ENCODE assay signal across 8 cellular contexts in genomic region chr16:46908540-46909372, GRCh38. TPM values are rescaled to one million over a fixed set of nuclear protein-coding genes. Genes with fewer than 3 reads are reported as not detected.
DNase-seq lines count a peak whose midpoint lies in the region; ATAC-seq and TF ChIP-seq lines count a peak whose summit lies in the region.

No MANE protein-coding gene starts in this region.

- TF ChIP-seq CTCF in astrocyte of the cerebellum (IDR thresholded peaks at IDR 0.05; ENCODE audit: low read depth, low read length, missing control alignments): peak; percentile 60

- H3K4me2 ChIP-seq in Karpas-422 (ENCODE audit: low read depth, low read length, poor library complexity, severe bottlenecking): no peak overlapping the region

- no peaks in the 10 kb centered on the region for H3K27me3 ChIP-seq in Karpas-422 (ENCODE audit: low read length)

- no peaks in the 10 kb centered on the region for H4K20me1 ChIP-seq in Karpas-422 (ENCODE audit: insufficient read depth, low read depth, low read length)

- in situ Hi-C loops in astrocyte of the cerebellum (cut with HindIII; ENCODE audit: low sequenced_read_pairs): no loop called here

- no peak for ATAC-seq in HG03432 (IDR thresholded peaks at IDR 0.05; ENCODE audit: unreplicated experiment)

- no peaks in the 10 kb centered on the region for H3K9me3 ChIP-seq in Karpas-422 (ENCODE audit: low read length)

- no peak overlapping the region for H3K9ac ChIP-seq in Karpas-422 (ENCODE audit: low read length)

- DNase-seq in EH (ENCODE audit: low read depth): peak; percentile 64
- DNase-seq in Karpas-422: peak; percentile 88
- peak; percentile 19 to 56 (median 34) for DNase-seq in T-helper 2 cell
- DNase-seq in astrocyte of the cerebellum (ENCODE audit: low read depth): peak; percentile 60
- peak; percentile 72 for DNase-seq in iPS DF 4.7 (ENCODE audit: extremely low read depth, low spot score)
- peak; percentile 51 for DNase-seq in stimulated activated CD4-positive, alpha-beta T cell treated with anti-CD3 and anti-CD28 coated beads, Interleukin-12 subunit alpha, Interleukin-12 subunit beta, amount 100 ng/mL, for 4 hours
- DNase-seq in NOMO-1 treated with dmso at 0.1 percent for 144 hours (lab: John Stamatoyannopoulos, UW; ENCODE audit: unreplicated experiment): no peak

- no peaks in the 10 kb centered on the region for H3K79me2 ChIP-seq in Karpas-422 (ENCODE audit: low read length)

- H3K4me3 ChIP-seq in Karpas-422 (ENCODE audit: low read length) (no peak overlapping the region), astrocyte of the cerebellum (ENCODE audit: low read depth, low read length) (no peak overlapping the region)

- peaks cover 7% of the 10 kb centered on the region for H3K36me3 ChIP-seq in Karpas-422 (ENCODE audit: insufficient read depth, low read length)

- no peak overlapping the region for H2AFZ ChIP-seq in Karpas-422 (ENCODE audit: low read length)

- peak overlapping the region; percentile 98; the same call in 1 of the 2 replicates for H3K27ac ChIP-seq in Karpas-422 (ENCODE audit: low read length)

- peaks cover 49% of the 10 kb centered on the region for H3K4me1 ChIP-seq in Karpas-422 (ENCODE audit: low read length)

- no peaks in the 10 kb centered on the region for H3K9me2 ChIP-seq in Karpas-422 (replicated peaks; ENCODE audit: insufficient read depth, low read length)

RNA-seq across cellular contexts. Expression of gene GPT2, which starts 24.6 kb away (rescaled TPM):
- total RNA-seq in Karpas-422 (2014; rRNA removed; shearing (Covaris generic); ENCODE audit: low replicate concordance): 42.6 and 57.5 TPM in 2 replicates
